In genomic region chr15:92097473-92098178, GRCh38 we compare ENCODE assay signal across 8 cellular contexts.
A peak's percentile ranks its signal among the peaks of the same experiment; 100 is the strongest.
DNase-seq lines count a peak whose midpoint lies in the region; ATAC-seq and TF ChIP-seq lines count a peak whose summit lies in the region.

No MANE protein-coding gene starts in this region.

- H3K36me3 ChIP-seq in cardiac muscle cell = no peaks in the 10 kb centered on the region
- no peaks in the 10 kb centered on the region for H3K36me3 ChIP-seq in psoas muscle (ENCODE audit: insufficient read depth in 1 of 2, low read depth in 1 of 2)
- no peaks in the 10 kb centered on the region for H3K36me3 ChIP-seq in MG63

- WGBS in psoas muscle, 3 donors = 36 to 45% (median 42%) methylated on average over 17 of the region's 17 CpGs

- H3K27me3 ChIP-seq in cardiac muscle cell (no peaks in the 10 kb centered on the region), psoas muscle (ENCODE audit: insufficient read depth in 3 of 3, low read length in 2 of 3) (no peaks in the 10 kb centered on the region), MG63 (no peaks in the 10 kb centered on the region)

- no peak overlapping the region for H3K27ac ChIP-seq in cardiac muscle cell
- no peak overlapping the region for H3K27ac ChIP-seq in psoas muscle

- H3K4me3 Mint-ChIP-seq in activated naive CD8-positive, alpha-beta T cell = no peak overlapping the region

- H3K9me3 Mint-ChIP-seq in activated naive CD8-positive, alpha-beta T cell (ENCODE audit: low read depth) = no peaks in the 10 kb centered on the region

- no peaks in the 10 kb centered on the region for H3K4me1 ChIP-seq in cardiac muscle cell (ENCODE audit: low read depth)
- H3K4me1 ChIP-seq in psoas muscle = peaks cover 5% of the 10 kb centered on the region

- TF ChIP-seq CTCF in cardiac muscle cell (IDR thresholded peaks at IDR 0.05; ENCODE audit: low read depth, low read length) (peak; percentile 82), psoas muscle (IDR thresholded peaks at IDR 0.05) (peak; percentile 73)

- H3K27ac Mint-ChIP-seq in activated naive CD8-positive, alpha-beta T cell = peak overlapping the region; percentile 10

- DNase-seq in CMK (ENCODE audit: low read depth) = peak; percentile 5
- DNase-seq in RKO (ENCODE audit: low spot score) = peak; percentile 18
- peak; percentile 69 to 71 for DNase-seq in cardiac muscle cell (ENCODE audit: low read depth in 1 of 2, low spot score in 1 of 2)
- no peak for DNase-seq in psoas muscle
- DNase-seq in MG63 = no peak

- H3K27me3 Mint-ChIP-seq in activated naive CD8-positive, alpha-beta T cell = no peaks in the 10 kb centered on the region

- H3K4me1 Mint-ChIP-seq in activated naive CD8-positive, alpha-beta T cell (ENCODE audit: low read depth) = peaks cover 49% of the 10 kb centered on the region

- H3K4me3 ChIP-seq in cardiac muscle cell = no peak overlapping the region
- no peak overlapping the region for H3K4me3 ChIP-seq in psoas muscle
- H3K4me3 ChIP-seq in MG63 = no peak overlapping the region

- peaks cover 7% of the 10 kb centered on the region for H3K36me3 Mint-ChIP-seq in activated naive CD8-positive, alpha-beta T cell

- ATAC-seq in GM19372 (IDR thresholded peaks at IDR 0.05; ENCODE audit: low read depth, unreplicated experiment) = peak; percentile 55
- peak; percentile 59 for ATAC-seq in HG03520 (IDR thresholded peaks at IDR 0.05; ENCODE audit: unreplicated experiment)
- peak; percentile 72 to 88 (median 77) for ATAC-seq in psoas muscle

- intact Hi-C loops in psoas muscle (cut with DNase I) = loop anchor here (2.0 to 5.0 kb wide), 4 partner anchors 123 to 620 kb away; no protein-coding TSS in a partner anchor

- no peaks in the 10 kb centered on the region for H3K9me3 ChIP-seq in cardiac muscle cell (ENCODE audit: low read depth)
- H3K9me3 ChIP-seq in psoas muscle = no peaks in the 10 kb centered on the region
- no peaks in the 10 kb centered on the region for H3K9me3 ChIP-seq in MG63

Comparison
In these comparisons a context has a peak if more than half of its experiments do, and no peak if none do; other contexts are left out.
1. DNase-seq: peak in CMK (single experiment), RKO (single experiment) and cardiac muscle cell (2 of 2); none in psoas muscle (0 of 2) and MG63 (single experiment).
2. Peak in every context shown above with its lines, with median percentiles within 50 percentile points of each other: ATAC-seq.